In genomic region chr3:46093327-46093932, GRCh38 we compare ENCODE assay signal across 22 cellular contexts.
DNase-seq lines count a peak whose midpoint lies in the region; ATAC-seq and TF ChIP-seq lines count a peak whose summit lies in the region.
"Had no signal": no experiment of that assay in that cellular context is flagged by ENCODE, and none has a peak within 500 bp of the region (broad histone marks: within the 10 kb centered on the region; RNA-seq: fewer than 3 reads in every experiment).

No MANE protein-coding gene starts in this region.

- H3K23ac ChIP-seq in mesenchymal stem cell (ENCODE audit: low read length in 2 of 2): no peak overlapping the region

- no peaks in the 10 kb centered on the region for H3K79me2 ChIP-seq in DOHH2 (ENCODE audit: control insufficient read depth, low read length)
- no peaks in the 10 kb centered on the region for H3K79me2 ChIP-seq in OCI-LY3 (ENCODE audit: low read length)

- no peak overlapping the region for H4K8ac ChIP-seq in mesenchymal stem cell (ENCODE audit: low read length)

- no peak overlapping the region for H2BK15ac ChIP-seq in mesenchymal stem cell (ENCODE audit: low read depth, poor library complexity, severe bottlenecking)

- no peaks in the 10 kb centered on the region for H3K79me1 ChIP-seq in mesenchymal stem cell (replicated peaks; ENCODE audit: low read length, poor library complexity, severe bottlenecking)

- WGBS in mesenchymal stem cell: 100% methylated on average over 1 of the region's 2 CpGs

- TF ChIP-seq CTCF in DOHH2 (IDR thresholded peaks at IDR 0.05; ENCODE audit: low read depth, low read length, poor library complexity, severe bottlenecking): no peak
- no peak for TF ChIP-seq CTCF in OCI-LY3 (IDR thresholded peaks at IDR 0.05; ENCODE audit: low read depth, low read length)

- no peaks in the 10 kb centered on the region for H4K20me1 ChIP-seq in BLaER1
- H4K20me1 ChIP-seq in DOHH2 (ENCODE audit: control insufficient read depth, insufficient read depth, low read depth, low read length): no peaks in the 10 kb centered on the region
- H4K20me1 ChIP-seq in OCI-LY3 (ENCODE audit: insufficient read depth, low read length): no peaks in the 10 kb centered on the region

- H3K4me1 ChIP-seq in BLaER1: peaks cover 64% of the 10 kb centered on the region
- peaks cover 65% of the 10 kb centered on the region for H3K4me1 ChIP-seq in DOHH2 (ENCODE audit: control insufficient read depth, low read length)
- H3K4me1 ChIP-seq in OCI-LY3 (ENCODE audit: low read length): peaks cover 99% of the 10 kb centered on the region
- H3K4me1 ChIP-seq in mesenchymal stem cell (ENCODE audit: control insufficient read depth, insufficient read depth, low read depth, low read length): peaks cover 8% of the 10 kb centered on the region
- H3K4me1 ChIP-seq: body of pancreas had no signal

- H2AFZ ChIP-seq in OCI-LY3 (ENCODE audit: low read depth, low read length) (no peak overlapping the region), mesenchymal stem cell (ENCODE audit: low read depth, low read length) (no peak overlapping the region)

- no peak overlapping the region for H2BK12ac ChIP-seq in mesenchymal stem cell (ENCODE audit: low read length in 2 of 2)

- H3K27ac ChIP-seq in BLaER1 (peak overlapping the region; percentile 43; the same call in 1 of the 2 replicates), DOHH2 (ENCODE audit: low read depth, low read length) (0 out of 2 replicates have a peak overlapping the region, but pooled peaks have one; percentile 21), OCI-LY3 (ENCODE audit: low read length) (peak overlapping the region; percentile 30; the same call in 1 of the 2 replicates), mesenchymal stem cell (ENCODE audit: low read length, poor library complexity, severe bottlenecking) (no peak overlapping the region)
- H3K27ac ChIP-seq: body of pancreas, suprapubic skin had no signal

- peaks cover 7% of the 10 kb centered on the region; the same call in 1 of the 2 replicates for H3F3A ChIP-seq in DOHH2 (ENCODE audit: control insufficient read depth, insufficient read depth)

- no peak overlapping the region for H3K4ac ChIP-seq in mesenchymal stem cell (ENCODE audit: low read depth in 1 of 2, low read length in 2 of 2)

- H3K36me3 ChIP-seq in BLaER1 (no peaks in the 10 kb centered on the region), DOHH2 (ENCODE audit: control insufficient read depth, low read length) (no peaks in the 10 kb centered on the region), OCI-LY3 (replicated peaks; ENCODE audit: low read depth, low read length) (peaks cover 9% of the 10 kb centered on the region), mesenchymal stem cell (ENCODE audit: control insufficient read depth in 1 of 2, insufficient read depth in 2 of 2, low read depth in 1 of 2, low read length in 2 of 2) (no peaks in the 10 kb centered on the region)
- H3K36me3 ChIP-seq: heart right ventricle, suprapubic skin had no signal

- H3K9ac ChIP-seq in BLaER1 (no peak overlapping the region), OCI-LY3 (ENCODE audit: low read length) (no peak overlapping the region), mesenchymal stem cell (ENCODE audit: low read length) (no peak overlapping the region)

- H4K91ac ChIP-seq in mesenchymal stem cell (ENCODE audit: low read length): peak overlapping the region; percentile 28

- H2AK5ac ChIP-seq in mesenchymal stem cell (ENCODE audit: low read length, severe bottlenecking): no peak overlapping the region

- H3K18ac ChIP-seq in mesenchymal stem cell (ENCODE audit: low read depth in 1 of 2, low read length in 2 of 2): no peak overlapping the region

- DNase-seq in mesenchymal stem cell: no peak
- no peak for DNase-seq in NCI-H2029 treated with DMSO at 0.1 percent for 48 hours (lab: John Stamatoyannopoulos, UW)
- no peak for DNase-seq in SK-N-DZ (ENCODE audit: low spot score)
- DNase-seq: activated effector memory CD4-positive, alpha-beta T cell treated with anti-CD3 and anti-CD28 coated beads, Interleukin-2, amount 50 U/mL, for 16 hours; body of pancreas; CD4-positive, CD25-positive, alpha-beta regulatory T cell; erythroblast; foreskin fibroblast; GDM1; heart right ventricle; Kasumi-1; NCI-H1092 treated with DMSO at 0.1 percent for 48 hours; NCI-H187 treated with DMSO at 0.1 percent for 48 hours; T1000 had no signal

- H3K4me3 ChIP-seq in BLaER1: no peak overlapping the region
- peak overlapping the region; percentile 41 for H3K4me3 ChIP-seq in DOHH2 (ENCODE audit: low read length)
- 0 out of 2 replicates have a peak overlapping the region, but pooled peaks have one; percentile 9 for H3K4me3 ChIP-seq in OCI-LY3 (ENCODE audit: low read length)
- no peak overlapping the region for H3K4me3 ChIP-seq in mesenchymal stem cell (ENCODE audit: insufficient read depth in 1 of 2, low read depth in 1 of 2, low read length in 2 of 2)
- H3K4me3 ChIP-seq: body of pancreas, heart right ventricle, smooth muscle cell, suprapubic skin had no signal

- H3K9me2 ChIP-seq in DOHH2 (replicated peaks; ENCODE audit: control insufficient read depth, low read length): no peaks in the 10 kb centered on the region

- peak overlapping the region; percentile 71 for H3K4me2 ChIP-seq in BLaER1
- H3K4me2 ChIP-seq in DOHH2 (ENCODE audit: low read length): peak overlapping the region; percentile 62
- H3K4me2 ChIP-seq in OCI-LY3 (ENCODE audit: low read length): peak overlapping the region; percentile 51
- H3K4me2 ChIP-seq in mesenchymal stem cell (ENCODE audit: low read length, poor library complexity, severe bottlenecking): no peak overlapping the region
- H3K4me2 ChIP-seq: smooth muscle cell had no signal

- no peak overlapping the region for H2BK120ac ChIP-seq in mesenchymal stem cell (ENCODE audit: low read depth, low read length)

- no peaks in the 10 kb centered on the region for H3K27me3 ChIP-seq in BLaER1
- H3K27me3 ChIP-seq in DOHH2 (ENCODE audit: control insufficient read depth, low read length): no peaks in the 10 kb centered on the region; the same call in 1 of the 2 replicates
- H3K27me3 ChIP-seq in OCI-LY3 (ENCODE audit: low read depth, low read length): peaks cover 9% of the 10 kb centered on the region; the same call in 1 of the 2 replicates
- H3K27me3 ChIP-seq in mesenchymal stem cell (ENCODE audit: control insufficient read depth in 1 of 2, insufficient read depth in 1 of 2, low read length in 2 of 2): peaks cover 0 to 4% of the 10 kb centered on the region in 2 experiments
- H3K27me3 ChIP-seq: body of pancreas, heart right ventricle, suprapubic skin had no signal

- no peak for ATAC-seq in HG02763 (IDR thresholded peaks at IDR 0.05; ENCODE audit: unreplicated experiment)
- ATAC-seq: body of pancreas, heart right ventricle, left lobe of liver, WTC11 had no signal

- no peak overlapping the region for H2BK5ac ChIP-seq in mesenchymal stem cell (ENCODE audit: low read depth, low read length, poor library complexity, severe bottlenecking)

- H3K9me3 ChIP-seq in BLaER1: no peaks in the 10 kb centered on the region
- H3K9me3 ChIP-seq in DOHH2 (ENCODE audit: control insufficient read depth, insufficient read depth, low read length): no peaks in the 10 kb centered on the region
- H3K9me3 ChIP-seq in OCI-LY3 (ENCODE audit: insufficient read depth, low read length): peaks cover 14% of the 10 kb centered on the region
- no peaks in the 10 kb centered on the region for H3K9me3 ChIP-seq in mesenchymal stem cell (ENCODE audit: control insufficient read depth, low read length)
- H3K9me3 ChIP-seq: body of pancreas, heart right ventricle, suprapubic skin had no signal

- H3K14ac ChIP-seq in mesenchymal stem cell (ENCODE audit: low read length in 2 of 2): no peak overlapping the region

Comparison
In these comparisons a context has a peak if more than half of its experiments do, and no peak if none do; other contexts are left out.
1. H3K4me3 ChIP-seq: peak in DOHH2 (single experiment) and OCI-LY3 (single experiment); none in BLaER1 (single experiment) and mesenchymal stem cell (0 of 2).